ENCODE assay signal across 28 cellular contexts in the genomic region with DNA sequence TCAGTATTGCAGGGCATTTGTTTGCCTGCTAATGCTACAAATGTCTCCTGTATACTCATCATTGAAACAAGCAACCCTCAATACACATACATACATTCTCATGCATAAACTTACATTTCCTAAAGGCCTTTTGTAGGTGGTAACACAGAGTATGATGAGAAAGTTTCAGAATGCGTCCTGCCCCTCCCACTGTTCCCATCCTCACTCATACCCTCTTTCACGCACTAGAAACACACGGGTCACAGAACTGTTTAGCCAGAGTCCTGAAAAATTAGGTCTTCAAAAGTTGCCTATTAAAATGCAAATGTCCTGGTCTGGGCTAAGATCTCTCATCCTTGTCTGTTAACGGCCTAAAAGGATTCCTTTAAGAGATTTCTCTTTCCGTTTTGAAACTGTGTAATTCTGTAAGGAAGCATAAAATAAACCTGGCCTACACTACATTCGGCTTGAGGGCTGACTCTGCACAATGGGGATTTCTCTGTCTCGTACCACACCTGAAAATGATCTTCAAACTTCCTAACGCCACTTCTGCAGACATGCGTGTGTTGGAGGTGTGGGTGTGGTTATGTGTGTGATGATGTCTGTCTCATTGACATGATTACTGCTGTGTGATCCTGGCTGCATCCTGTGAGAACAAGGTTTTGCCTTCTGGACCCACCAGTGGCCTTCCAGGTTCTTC. TPM values are rescaled to one million over a fixed set of nuclear protein-coding genes. Genes with fewer than 3 reads are reported as not detected.
"Had no signal": no experiment of that assay in that cellular context is flagged by ENCODE, and none has a peak within 500 bp of the region (broad histone marks: within the 10 kb centered on the region; RNA-seq: fewer than 3 reads in every experiment).

No MANE protein-coding gene starts in this region.

- H3K4me1 ChIP-seq: ascending aorta, body of pancreas had no signal

- H3K9me3 Mint-ChIP-seq: activated B cell treated with CpG ODN at 0.5 μM for 24 hours; activated CD4-positive, alpha-beta T cell treated with anti-CD3 and anti-CD28 coated beads, Interleukin-2, amount 10 ng/mL, durations not matched to agents 24 days and 14 days; activated naive CD4-positive, alpha-beta T cell treated with anti-CD3 and anti-CD28 coated beads, Interleukin-2, amount 50 U/mL, for 72 hours; activated naive CD8-positive, alpha-beta T cell treated with anti-CD3 and anti-CD28 coated beads, Interleukin-2, amount 50 U/mL, for 24 hours; activated T-cell treated with anti-CD3 and anti-CD28 coated beads, Interleukin-2, amount 50 U/mL, for 4 hours; central memory CD8-positive, alpha-beta T cell had no signal

- H3K4me3 Mint-ChIP-seq: activated B cell treated with CpG ODN at 0.5 μM for 24 hours; activated CD4-positive, alpha-beta T cell treated with anti-CD3 and anti-CD28 coated beads, Interleukin-2, amount 10 ng/mL, durations not matched to agents 24 days and 14 days; activated naive CD8-positive, alpha-beta T cell treated with anti-CD3 and anti-CD28 coated beads, Interleukin-2, amount 50 U/mL, for 24 hours; activated T-cell treated with anti-CD3 and anti-CD28 coated beads, Interleukin-2, amount 50 U/mL, for 4 hours; central memory CD8-positive, alpha-beta T cell; T-helper 17 cell had no signal

- H3K4me1 Mint-ChIP-seq: activated B cell treated with CpG ODN at 0.5 μM for 24 hours; activated CD4-positive, alpha-beta T cell treated with anti-CD3 and anti-CD28 coated beads, Interleukin-2, amount 10 ng/mL, durations not matched to agents 24 days and 14 days; activated naive CD8-positive, alpha-beta T cell treated with anti-CD3 and anti-CD28 coated beads, Interleukin-2, amount 50 U/mL, for 24 hours; central memory CD8-positive, alpha-beta T cell; T-helper 17 cell had no signal

- H3K36me3 ChIP-seq: ascending aorta had no signal

- ATAC-seq: activated naive CD4-positive, alpha-beta T cell treated with anti-CD3 and anti-CD28 coated beads, Interleukin-2, amount 50 U/mL, for 72 hours; activated naive CD8-positive, alpha-beta T cell treated with anti-CD3 and anti-CD28 coated beads, Interleukin-2, amount 50 U/mL, for 24 hours; activated T-cell treated with anti-CD3 and anti-CD28 coated beads, Interleukin-2, amount 50 U/mL, for 4 hours; body of pancreas; T-helper 17 cell had no signal

- H3K27me3 ChIP-seq: ascending aorta, body of pancreas had no signal

- H3K4me2 ChIP-seq: PC-9 had no signal

- H3K36me3 Mint-ChIP-seq: activated naive CD4-positive, alpha-beta T cell treated with anti-CD3 and anti-CD28 coated beads, Interleukin-2, amount 50 U/mL, for 72 hours had no signal

- H3K27ac Mint-ChIP-seq: activated B cell treated with CpG ODN at 0.5 μM for 24 hours; activated CD4-positive, alpha-beta T cell treated with anti-CD3 and anti-CD28 coated beads, Interleukin-2, amount 10 ng/mL, durations not matched to agents 24 days and 14 days; activated naive CD4-positive, alpha-beta T cell treated with anti-CD3 and anti-CD28 coated beads, Interleukin-2, amount 50 U/mL, for 72 hours; activated naive CD8-positive, alpha-beta T cell treated with anti-CD3 and anti-CD28 coated beads, Interleukin-2, amount 50 U/mL, for 24 hours; T-helper 17 cell had no signal

- H3K4me3 ChIP-seq: ascending aorta, body of pancreas, PC-9 had no signal

- DNase-seq: activated B cell treated with CpG ODN at 0.5 μM for 24 hours; activated CD4-positive, alpha-beta T cell treated with anti-CD3 and anti-CD28 coated beads for 1 hour; activated CD4-positive, alpha-beta T cell treated with anti-CD3 and anti-CD28 coated beads, Interleukin-2, amount 10 ng/mL, durations not matched to agents 24 days and 14 days; activated CD4-positive, alpha-beta T cell treated with anti-CD3 and anti-CD28 coated beads, Interleukin-2, amount 50 U/mL, for 48 hours; activated CD8-positive, alpha-beta memory T cell treated with anti-CD3 and anti-CD28 coated beads for 24 hours; activated effector memory CD4-positive, alpha-beta T cell treated with anti-CD3 and anti-CD28 coated beads, Interleukin-2, amount 50 U/mL, for 16 hours; activated naive CD4-positive, alpha-beta T cell treated with Interleukin-2 at 50 U/mL for 16 hours; activated naive CD8-positive, alpha-beta T cell treated with anti-CD3 and anti-CD28 coated beads, Interleukin-2, amount 50 U/mL, for 24 hours; activated T-cell treated with anti-CD3 and anti-CD28 coated beads, Interleukin-2, amount 50 U/mL, for 4 hours; amniotic stem cell; body of pancreas; Kasumi-1; NCI-H1105; NCI-H1436; NCI-H1694 treated with DMSO at 0.1 percent for 48 hours; NCI-H2029 treated with DMSO at 0.1 percent for 48 hours; NCI-H345; NCI-H510A; NCI-H69; PC-9; SHP77 treated with DMSO at 0.1 percent for 48 hours; T-helper 17 cell; T-helper 9 cell had no signal

- H3K27ac ChIP-seq: ascending aorta, body of pancreas, PC-9 had no signal

- H2AFZ ChIP-seq: PC-9 had no signal

- H3K9me3 ChIP-seq: ascending aorta, body of pancreas had no signal

RNA-seq across cellular contexts. Expression of a gene that starts 5.3 kb away (rescaled TPM):
- total RNA-seq: activated B cell treated with CpG ODN at 0.5 μM for 24 hours; activated CD4-positive, alpha-beta T cell treated with anti-CD3 and anti-CD28 coated beads, Interleukin-2, amount 10 ng/mL, durations not matched to agents 24 days and 14 days; activated T-cell treated with anti-CD3 and anti-CD28 coated beads, Interleukin-2, amount 50 U/mL, for 4 hours; ascending aorta; body of pancreas; M059J; PC-9; SK-MEL-5 had no signal
